36 cellular contexts compared by ENCODE assay signal in genomic region chr2:15184491-15184890, GRCh38.
"Had no signal": no experiment of that assay in that cellular context is flagged by ENCODE, and none has a peak within 500 bp of the region (broad histone marks: within the 10 kb centered on the region; RNA-seq: fewer than 3 reads in every experiment).

No MANE protein-coding gene starts in this region.

- DNase-seq: activated B cell treated with CpG ODN at 0.5 μM for 24 hours; activated CD4-positive, alpha-beta memory T cell treated with anti-CD3 and anti-CD28 coated beads for 36 hours; activated CD4-positive, alpha-beta T cell treated with anti-CD3 and anti-CD28 coated beads for 4 hours; activated CD4-positive, alpha-beta T cell treated with anti-CD3 and anti-CD28 coated beads, Interleukin-2, amount 10 ng/mL, durations not matched to agents 24 days and 14 days; activated CD4-positive, alpha-beta T cell treated with anti-CD3 and anti-CD28 coated beads, Interleukin-2, amount 50 U/mL, for 1 hour; activated CD4-positive, alpha-beta T cell treated with anti-CD3 and anti-CD28 coated beads, Interleukin-2, amount 50 U/mL, for 4 hours; activated CD4-positive, CD25-positive, alpha-beta regulatory T cell treated with anti-CD3 and anti-CD28 coated beads, Interleukin-2, amount 50 U/mL, for 72 hours; activated CD8-positive, alpha-beta memory T cell treated with anti-CD3 and anti-CD28 coated beads, Interleukin-2, amount 50 U/mL, for 4 hours; activated CD8-positive, alpha-beta T cell treated with anti-CD3 and anti-CD28 coated beads for 36 hours; activated effector memory CD4-positive, alpha-beta T cell treated with anti-CD3 and anti-CD28 coated beads, Interleukin-2, amount 50 U/mL, for 16 hours; activated gamma-delta T cell treated with Interleukin-2 at 50 U/mL for 16 hours; activated naive CD4-positive, alpha-beta T cell; activated naive CD4-positive, alpha-beta T cell treated with anti-CD3 and anti-CD28 coated beads for 36 hours; activated naive CD4-positive, alpha-beta T cell treated with anti-CD3 and anti-CD28 coated beads, Interleukin-2, amount 50 U/mL, for 16 hours; activated naive CD8-positive, alpha-beta T cell treated with anti-CD3 and anti-CD28 coated beads for 36 hours; activated T-cell treated with anti-CD3 and anti-CD28 coated beads for 4 hours; activated T-cell treated with anti-CD3 and anti-CD28 coated beads, Interleukin-2, amount 50 U/mL, for 1 hour; activated T-cell treated with anti-CD3 and anti-CD28 coated beads, Interleukin-2, amount 50 U/mL, for 4 hours; activated T-cell treated with anti-CD3 and anti-CD28 coated beads, Interleukin-2, amount 50 U/mL, for 72 hours; adrenal gland; amniotic stem cell; aorta; body of pancreas; brain microvascular endothelial cell; central memory CD4-positive, alpha-beta T cell; T-cell; T-helper 2 cell; T-helper 9 cell had no signal

- H3K27me3 Mint-ChIP-seq: activated B cell treated with CpG ODN at 0.5 μM for 24 hours; activated naive CD8-positive, alpha-beta T cell treated with anti-CD3 and anti-CD28 coated beads for 36 hours; activated T-helper 17 cell treated with anti-CD3 and anti-CD28 coated beads, Interleukin-2, amount 50 U/mL, for 72 hours; T-cell had no signal

- H3K4me3 Mint-ChIP-seq: activated B cell treated with CpG ODN at 0.5 μM for 24 hours; activated CD4-positive, alpha-beta memory T cell treated with anti-CD3 and anti-CD28 coated beads for 36 hours; activated CD4-positive, alpha-beta T cell treated with anti-CD3 and anti-CD28 coated beads, Interleukin-2, amount 10 ng/mL, durations not matched to agents 24 days and 14 days; activated CD8-positive, alpha-beta T cell treated with anti-CD3 and anti-CD28 coated beads for 36 hours; activated naive CD4-positive, alpha-beta T cell treated with anti-CD3 and anti-CD28 coated beads for 36 hours; activated naive CD8-positive, alpha-beta T cell treated with anti-CD3 and anti-CD28 coated beads for 36 hours; activated T-cell treated with anti-CD3 and anti-CD28 coated beads, Interleukin-2, amount 50 U/mL, for 4 hours; activated T-cell treated with anti-CD3 and anti-CD28 coated beads, Interleukin-2, amount 50 U/mL, for 72 hours; activated T-helper 1 cell treated with anti-CD3 and anti-CD28 coated beads, Interleukin-12 subunit alpha, Interleukin-12 subunit beta, Interleukin-2, Interleukin-4 antibody, amounts not matched to agents 30 ng/mL and 10 ng/mL and 1 ng/mL, durations not matched to agents 14 hours and 24 hours and 36 hours; activated T-helper 17 cell treated with anti-CD3 and anti-CD28 coated beads, Interleukin-2, amount 50 U/mL, for 72 hours; T-cell; T-helper 2 cell treated with Interferon-gamma antibody and Interleukin-4, amounts not matched to agents 5 μg/mL and 100 μg/mL, for 36 hours had no signal

- H3K4me1 ChIP-seq: body of pancreas, breast epithelium had no signal

- H3K4me1 Mint-ChIP-seq: activated B cell treated with CpG ODN at 0.5 μM for 24 hours; activated CD4-positive, alpha-beta T cell treated with anti-CD3 and anti-CD28 coated beads, Interleukin-2, amount 10 ng/mL, durations not matched to agents 24 days and 14 days; activated naive CD8-positive, alpha-beta T cell treated with anti-CD3 and anti-CD28 coated beads for 36 hours; activated T-helper 17 cell treated with anti-CD3 and anti-CD28 coated beads, Interleukin-2, amount 50 U/mL, for 72 hours had no signal

- H3K27ac Mint-ChIP-seq: activated B cell treated with CpG ODN at 0.5 μM for 24 hours; activated CD4-positive, alpha-beta memory T cell treated with anti-CD3 and anti-CD28 coated beads for 36 hours; activated CD4-positive, alpha-beta T cell treated with anti-CD3 and anti-CD28 coated beads, Interleukin-2, amount 10 ng/mL, durations not matched to agents 24 days and 14 days; activated CD8-positive, alpha-beta T cell treated with anti-CD3 and anti-CD28 coated beads for 36 hours; activated naive CD4-positive, alpha-beta T cell treated with anti-CD3 and anti-CD28 coated beads for 36 hours; activated naive CD4-positive, alpha-beta T cell treated with anti-CD3 and anti-CD28 coated beads, Interleukin-2, amount 50 U/mL, for 72 hours; activated naive CD8-positive, alpha-beta T cell treated with anti-CD3 and anti-CD28 coated beads for 36 hours; activated T-cell treated with anti-CD3 and anti-CD28 coated beads, Interleukin-2, amount 50 U/mL, for 72 hours; activated T-helper 1 cell treated with anti-CD3 and anti-CD28 coated beads, Interleukin-12 subunit alpha, Interleukin-12 subunit beta, Interleukin-2, Interleukin-4 antibody, amounts not matched to agents 30 ng/mL and 10 ng/mL and 1 ng/mL, durations not matched to agents 14 hours and 24 hours and 36 hours; activated T-helper 17 cell treated with anti-CD3 and anti-CD28 coated beads, Interleukin-2, amount 50 U/mL, for 72 hours; T-cell; T-helper 2 cell treated with Interferon-gamma antibody and Interleukin-4, amounts not matched to agents 5 μg/mL and 100 μg/mL, for 36 hours had no signal

- H3K4me3 ChIP-seq: adrenal gland, body of pancreas, breast epithelium had no signal

- FAIRE-seq: astrocyte, TTC549 had no signal

- H3K36me3 ChIP-seq: adrenal gland, brain microvascular endothelial cell, breast epithelium had no signal

- H3K27ac ChIP-seq: adrenal gland, body of pancreas, brain microvascular endothelial cell, breast epithelium, VCaP had no signal

- H3K27me3 ChIP-seq: adrenal gland, body of pancreas, brain microvascular endothelial cell, breast epithelium had no signal

- H3K9me3 ChIP-seq: adrenal gland, body of pancreas, breast epithelium had no signal

- ATAC-seq: activated CD8-positive, alpha-beta T cell treated with anti-CD3 and anti-CD28 coated beads for 36 hours; activated naive CD4-positive, alpha-beta T cell treated with anti-CD3 and anti-CD28 coated beads, Interleukin-2, amount 50 U/mL, for 72 hours; activated T-cell treated with anti-CD3 and anti-CD28 coated beads, Interleukin-2, amount 50 U/mL, for 4 hours; activated T-cell treated with anti-CD3 and anti-CD28 coated beads, Interleukin-2, amount 50 U/mL, for 72 hours; activated T-helper 17 cell treated with anti-CD3 and anti-CD28 coated beads, Interleukin-2, amount 50 U/mL, for 72 hours; body of pancreas; T-cell had no signal

- H3K9me3 Mint-ChIP-seq: activated B cell treated with CpG ODN at 0.5 μM for 24 hours; activated CD4-positive, alpha-beta memory T cell treated with anti-CD3 and anti-CD28 coated beads for 36 hours; activated CD4-positive, alpha-beta T cell treated with anti-CD3 and anti-CD28 coated beads, Interleukin-2, amount 10 ng/mL, durations not matched to agents 24 days and 14 days; activated CD8-positive, alpha-beta T cell treated with anti-CD3 and anti-CD28 coated beads for 36 hours; activated naive CD4-positive, alpha-beta T cell treated with anti-CD3 and anti-CD28 coated beads for 36 hours; activated naive CD4-positive, alpha-beta T cell treated with anti-CD3 and anti-CD28 coated beads, Interleukin-2, amount 50 U/mL, for 72 hours; activated naive CD8-positive, alpha-beta T cell treated with anti-CD3 and anti-CD28 coated beads for 36 hours; activated T-cell treated with anti-CD3 and anti-CD28 coated beads, Interleukin-2, amount 50 U/mL, for 4 hours; activated T-cell treated with anti-CD3 and anti-CD28 coated beads, Interleukin-2, amount 50 U/mL, for 72 hours; activated T-helper 1 cell treated with anti-CD3 and anti-CD28 coated beads, Interleukin-12 subunit alpha, Interleukin-12 subunit beta, Interleukin-2, Interleukin-4 antibody, amounts not matched to agents 30 ng/mL and 10 ng/mL and 1 ng/mL, durations not matched to agents 14 hours and 24 hours and 36 hours; activated T-helper 17 cell treated with anti-CD3 and anti-CD28 coated beads, Interleukin-2, amount 50 U/mL, for 72 hours; T-cell; T-helper 2 cell treated with Interferon-gamma antibody and Interleukin-4, amounts not matched to agents 5 μg/mL and 100 μg/mL, for 36 hours had no signal
